ENCODE assay signal across 16 cellular contexts in the genomic region with DNA sequence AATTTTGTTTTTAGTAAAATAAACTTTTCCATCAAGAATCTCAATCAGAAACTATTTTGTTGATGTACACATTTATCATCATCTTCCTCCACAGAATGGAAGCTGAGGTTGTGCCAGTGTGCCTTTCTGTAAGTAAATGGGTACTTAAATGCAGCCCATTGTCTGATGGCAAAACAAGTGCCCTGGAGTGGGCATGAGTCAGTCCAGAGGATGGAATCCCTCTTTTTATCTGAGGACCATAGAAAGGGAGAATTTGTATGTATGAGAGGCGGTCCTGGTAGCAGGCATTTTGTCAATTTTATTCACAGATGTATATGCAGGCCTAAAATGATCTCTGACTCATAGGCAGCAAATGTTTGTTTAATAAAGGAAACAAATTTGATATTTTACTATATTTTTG.
DNase-seq lines count a peak whose midpoint lies in the region; ATAC-seq, FAIRE-seq and TF ChIP-seq lines count a peak whose summit lies in the region.
"Had no signal": no experiment of that assay in that cellular context is flagged by ENCODE, and none has a peak within 500 bp of the region (broad histone marks: within the 10 kb centered on the region; RNA-seq: fewer than 3 reads in every experiment).

No MANE protein-coding gene starts in this region.

- POLR2A ChIA-PET in endothelial cell of umbilical vein (lab: Charles Lee), result no interaction called here

- FAIRE-seq in H54 (lab: Jason Lieb, UNC) (peak; percentile 61), endothelial cell of umbilical vein (lab: Jason Lieb, UNC) (no peak)
- FAIRE-seq: D721Med, GM12892, GM19239 had no signal

- H3K27ac Mint-ChIP-seq in T-helper 17 cell, result no peak overlapping the region
- H3K27ac Mint-ChIP-seq: B cell; CD4-positive, alpha-beta T cell had no signal

- no peak overlapping the region for H3K4me2 ChIP-seq in endothelial cell of umbilical vein (ENCODE audit: insufficient read depth, low read length)

- H3K4me3 ChIP-seq in endothelial cell of umbilical vein (replicated peaks in 1 of 3; ENCODE audit: insufficient read depth in 1 of 3, low read depth in 1 of 3, low read length in 3 of 3), result no peak overlapping the region

- H3K9me3 ChIP-seq in endothelial cell of umbilical vein (replicated peaks; ENCODE audit: control insufficient read depth, insufficient read depth, low read length) (no peaks in the 10 kb centered on the region), T-helper 17 cell (ENCODE audit: control insufficient read depth, low read length, poor library complexity, severe bottlenecking) (no peaks in the 10 kb centered on the region)

- CTCF ChIA-PET in endothelial cell of umbilical vein (lab: Charles Lee), result interaction anchor here (0.8 kb wide), 1 partner anchor 36 kb away, joined by 3 read pairs; no protein-coding TSS in a partner anchor

- H3K9ac ChIP-seq in endothelial cell of umbilical vein (replicated peaks; ENCODE audit: extremely low read depth, insufficient read depth, low read length), result no peak overlapping the region

- no peaks in the 10 kb centered on the region for H3K27me3 ChIP-seq in endothelial cell of umbilical vein (ENCODE audit: control insufficient read depth in 2 of 2, insufficient read depth in 2 of 2, low read length in 2 of 2)

- H3K36me3 ChIP-seq in endothelial cell of umbilical vein (ENCODE audit: control insufficient read depth in 2 of 2, extremely low read depth in 1 of 2, insufficient read depth in 2 of 2, low read length in 2 of 2), result no peaks in the 10 kb centered on the region

- TF ChIP-seq CTCF in endothelial cell of umbilical vein (IDR thresholded peaks at IDR 0.05; ENCODE audit: extremely low read depth in 1 of 2, insufficient read depth in 1 of 2, low read depth in 1 of 2, low read length in 2 of 2), result no peak

- no peak overlapping the region for H2AFZ ChIP-seq in endothelial cell of umbilical vein (ENCODE audit: low read depth, low read length)

- dilution Hi-C loops in endothelial cell of umbilical vein (cut with MboI; ENCODE audit: extremely low pct_ligation_motif_present, low sequenced_read_pairs), result no loop called here

- ATAC-seq in GM18498 (IDR thresholded peaks at IDR 0.05; ENCODE audit: unreplicated experiment) (no peak), T-helper 17 cell (no peak)
- ATAC-seq: HCT116 had no signal

- no peaks in the 10 kb centered on the region for H3K27me3 Mint-ChIP-seq in T-helper 17 cell
- H3K27me3 Mint-ChIP-seq: B cell; CD4-positive, alpha-beta T cell had no signal

- H3K27ac ChIP-seq in endothelial cell of umbilical vein (ENCODE audit: insufficient read depth, low read depth, low read length), result no peak overlapping the region
- H3K27ac ChIP-seq: HL-60 had no signal

- no peaks in the 10 kb centered on the region for H3K9me1 ChIP-seq in endothelial cell of umbilical vein (replicated peaks; ENCODE audit: control insufficient read depth, extremely low read depth, insufficient read depth, low read length)

- H4K20me1 ChIP-seq in endothelial cell of umbilical vein (replicated peaks; ENCODE audit: control insufficient read depth, extremely low read depth, insufficient read depth, low read length), result no peaks in the 10 kb centered on the region

- no peaks in the 10 kb centered on the region for H3K79me2 ChIP-seq in endothelial cell of umbilical vein (ENCODE audit: control insufficient read depth, insufficient read depth, low read length)

- intact Hi-C loops in endothelial cell of umbilical vein (cut with micrococcal nuclease), result no loop called here

- TF ChIP-seq POLR2A in H54 (IDR thresholded peaks at IDR 0.05; ENCODE audit: low read depth, low read length), result no peak
- TF ChIP-seq POLR2A in endothelial cell of umbilical vein (IDR thresholded peaks at IDR 0.05; ENCODE audit: low read depth, low read length), result no peak

- H3K36me3 Mint-ChIP-seq in T-helper 17 cell (ENCODE audit: low read depth), result no peaks in the 10 kb centered on the region

- no peak overlapping the region for H3K4me3 Mint-ChIP-seq in T-helper 17 cell
- H3K4me3 Mint-ChIP-seq: B cell; CD4-positive, alpha-beta T cell had no signal

- H3K4me1 ChIP-seq in endothelial cell of umbilical vein (ENCODE audit: control insufficient read depth, extremely low read depth, insufficient read depth, low read length), result no peaks in the 10 kb centered on the region

- peak; percentile 3 for DNase-seq in COLO668 (lab: John Stamatoyannopoulos, UW; ENCODE audit: unreplicated experiment)
- no peak for DNase-seq in H54 (ENCODE audit: insufficient read length, low spot score)
- peak; percentile 25 for DNase-seq in NCI-H345 treated with DMSO at 0.1 percent for 48 hours (lab: John Stamatoyannopoulos, UW; ENCODE audit: unreplicated experiment)
- peak; percentile 2 for DNase-seq in endothelial cell of umbilical vein (ENCODE audit: low read depth, low spot score)
- DNase-seq in T-helper 17 cell, result no peak
- no peak for DNase-seq in hypothalamus (lab: John Stamatoyannopoulos, UW)
- DNase-seq: C1 segment of cervical spinal cord; CD4-positive, alpha-beta T cell; COR-L47 had no signal

- H3K4me1 Mint-ChIP-seq in T-helper 17 cell, result no peaks in the 10 kb centered on the region
- H3K4me1 Mint-ChIP-seq: B cell had no signal

- BruUV-seq in endothelial cell of umbilical vein (replicated peaks; lab: Mats Ljungman, UMichigan), result no TSS peak

TF ChIP-seq in endothelial cell of umbilical vein, 7 proteins besides CTCF, POLR2A, EP300 and RAD21:
- TF ChIP-seq MAX (IDR thresholded peaks at IDR 0.05; ENCODE audit: insufficient read depth, insufficient read length) (no peak), POLR2AphosphoS5 (IDR thresholded peaks at IDR 0.05; ENCODE audit: insufficient read depth, low read depth, low read length) (no peak), JUN (IDR thresholded peaks at IDR 0.05; ENCODE audit: borderline replicate concordance, insufficient read depth, insufficient read length, low read depth) (no peak), GATA2 (IDR thresholded peaks at IDR 0.05; ENCODE audit: insufficient read depth, insufficient read length, low read depth, low read length) (no peak), FOS (IDR thresholded peaks at IDR 0.05; ENCODE audit: borderline replicate concordance, insufficient read depth, low read length) (no peak), EZH2 (IDR thresholded peaks at IDR 0.05; ENCODE audit: borderline replicate concordance, low read depth, low read length, severe bottlenecking) (no peak), MYC (IDR thresholded peaks at IDR 0.05; ENCODE audit: low read depth, low read length) (no peak)
TF ChIP-seq in endothelial cell of umbilical vein: peak in this region for 0.

Comparison
In these comparisons a context has a peak if more than half of its experiments do, and no peak if none do; other contexts are left out.
1. DNase-seq: peak in COLO668 (single experiment), NCI-H345 treated with DMSO at 0.1 percent for 48 hours (single experiment) and endothelial cell of umbilical vein (single experiment); none in H54 (single experiment), T-helper 17 cell (0 of 3) and hypothalamus (0 of 51).